In genomic region chr5:76867827-76868693, GRCh38 we compare ENCODE assay signal across 8 cellular contexts. TPM values are rescaled to one million over a fixed set of nuclear protein-coding genes. Genes with fewer than 3 reads are reported as not detected.
DNase-seq lines count a peak whose midpoint lies in the region; ATAC-seq and TF ChIP-seq lines count a peak whose summit lies in the region.

No MANE protein-coding gene starts in this region.

- TF ChIP-seq CTCF in CD4-positive, alpha-beta T cell (IDR thresholded peaks at IDR 0.05): peak; percentile 67
- peak; percentile 89 for TF ChIP-seq CTCF in brain microvascular endothelial cell (IDR thresholded peaks at IDR 0.05; ENCODE audit: low read depth, low read length, missing control alignments)

- CTCF ChIA-PET in CD4-positive, alpha-beta T cell (lab: Charles Lee): interaction anchor here (0.5 to 1.1 kb wide), 4 partner anchors 54 to 1428 kb away, joined by 3 to 7 read pairs (median 4); partner anchors contain the start of gene WDR41

- no peaks in the 10 kb centered on the region for H3K27me3 ChIP-seq in CD4-positive, alpha-beta T cell (ENCODE audit: control insufficient read depth, insufficient read depth, low read length)
- H3K27me3 ChIP-seq in HAP-1 (ENCODE audit: low read depth): no peaks in the 10 kb centered on the region
- no peaks in the 10 kb centered on the region for H3K27me3 ChIP-seq in brain microvascular endothelial cell (replicated peaks)

- in situ Hi-C loops in HAP-1 (cut with MboI; ENCODE audit: low sequenced_read_pairs): no loop called here
- in situ Hi-C loops in brain microvascular endothelial cell (cut with HindIII; ENCODE audit: low pct_ligation_motif_present, low sequenced_read_pairs): no loop called here

- no peaks in the 10 kb centered on the region for H3K4me1 Mint-ChIP-seq in CD4-positive, alpha-beta T cell (ENCODE audit: low read depth)

- peak; percentile 24 to 63 (median 47) for DNase-seq in CD4-positive, alpha-beta T cell
- DNase-seq in HAP-1 (ENCODE audit: low spot score in 2 of 2) (peak; percentile 86), NCI-H2107 (lab: John Stamatoyannopoulos, UW) (peak; percentile 14), UCSD-AML1 (lab: John Stamatoyannopoulos, UW; ENCODE audit: unreplicated experiment) (peak; percentile 54), brain microvascular endothelial cell (peak; percentile 75), islet precursor cell (peak; percentile 77)
- DNase-seq in stimulated activated CD4-positive, alpha-beta T cell treated with anti-CD3 and anti-CD28 coated beads, Interleukin-1b, Interleukin-23, amount 100 ng/mL, for 24 hours (ENCODE audit: low read depth in 4 of 4, low spot score in 1 of 4): peak in 3 of 4 experiments; percentile 29 to 39 (median 33)

- ATAC-seq in CD4-positive, alpha-beta T cell (ENCODE audit: poor library complexity): peak; percentile 87
- no peak for ATAC-seq in HG02970 (IDR thresholded peaks at IDR 0.05; ENCODE audit: low FRiP score, unreplicated experiment)

- POLR2A ChIA-PET in CD4-positive, alpha-beta T cell (lab: Charles Lee): interaction anchor here (1.0 to 1.2 kb wide), 2 partner anchors 162 to 624 kb away, joined by 4 to 7 read pairs; partner anchors contain the start of genes AGGF1 and WDR41

- H3K27ac ChIP-seq in CD4-positive, alpha-beta T cell (ENCODE audit: low read depth, low read length): no peak overlapping the region
- no peak overlapping the region for H3K27ac ChIP-seq in brain microvascular endothelial cell

- no peak overlapping the region for H3K4me3 Mint-ChIP-seq in CD4-positive, alpha-beta T cell

- intact Hi-C loops in CD4-positive, alpha-beta T cell (cut with DNase I, micrococcal nuclease): loop anchor here (2.0 to 10.0 kb wide), 7 partner anchors 164 to 1437 kb away; partner anchors contain the start of genes WDR41 (in 2 of the 2) and AGGF1 (in 1 of the 2)

- H3K4me3 ChIP-seq in HAP-1 (no peak overlapping the region), brain microvascular endothelial cell (ENCODE audit: low read depth, low read length) (no peak overlapping the region)

- no peaks in the 10 kb centered on the region; the same call in 1 of the 2 replicates for H3K4me1 ChIP-seq in HAP-1

- no peak overlapping the region for H3K27ac Mint-ChIP-seq in CD4-positive, alpha-beta T cell

- H3K36me3 ChIP-seq in HAP-1 (replicated peaks) (no peaks in the 10 kb centered on the region), brain microvascular endothelial cell (replicated peaks) (no peaks in the 10 kb centered on the region)

- no peaks in the 10 kb centered on the region for H3K9me3 ChIP-seq in CD4-positive, alpha-beta T cell (ENCODE audit: control insufficient read depth, low read length)
- H3K9me3 ChIP-seq in HAP-1: no peaks in the 10 kb centered on the region

- no peaks in the 10 kb centered on the region for H3K36me3 Mint-ChIP-seq in CD4-positive, alpha-beta T cell (ENCODE audit: low read depth)

- H3K27me3 Mint-ChIP-seq in CD4-positive, alpha-beta T cell: no peaks in the 10 kb centered on the region

- no peaks in the 10 kb centered on the region for H3K9me3 Mint-ChIP-seq in CD4-positive, alpha-beta T cell

RNA-seq across cellular contexts. Expression of gene S100Z, which starts 18.2 kb away (rescaled TPM):
- under 1 TPM; 0.22 to 0.47 TPM for total RNA-seq in CD4-positive, alpha-beta T cell

RNA-seq across cellular contexts. Expression of gene F2RL1, which starts 49.2 kb away (rescaled TPM):
- total RNA-seq in CD4-positive, alpha-beta T cell: 1 to 10 TPM; 1.7 to 2.1 TPM

Comparison
In these comparisons a context has a peak if more than half of its experiments do, and no peak if none do; other contexts are left out.
1. DNase-seq: peak in every context shown above with its lines; median percentile 86 in HAP-1; 77 in islet precursor cell; 75 in brain microvascular endothelial cell; 54 in UCSD-AML1; 47 in CD4-positive, alpha-beta T cell; 33 in stimulated activated CD4-positive, alpha-beta T cell treated with anti-CD3 and anti-CD28 coated beads, Interleukin-1b, Interleukin-23, amount 100 ng/mL, for 24 hours; 14 in NCI-H2107.